In the genomic region with DNA sequence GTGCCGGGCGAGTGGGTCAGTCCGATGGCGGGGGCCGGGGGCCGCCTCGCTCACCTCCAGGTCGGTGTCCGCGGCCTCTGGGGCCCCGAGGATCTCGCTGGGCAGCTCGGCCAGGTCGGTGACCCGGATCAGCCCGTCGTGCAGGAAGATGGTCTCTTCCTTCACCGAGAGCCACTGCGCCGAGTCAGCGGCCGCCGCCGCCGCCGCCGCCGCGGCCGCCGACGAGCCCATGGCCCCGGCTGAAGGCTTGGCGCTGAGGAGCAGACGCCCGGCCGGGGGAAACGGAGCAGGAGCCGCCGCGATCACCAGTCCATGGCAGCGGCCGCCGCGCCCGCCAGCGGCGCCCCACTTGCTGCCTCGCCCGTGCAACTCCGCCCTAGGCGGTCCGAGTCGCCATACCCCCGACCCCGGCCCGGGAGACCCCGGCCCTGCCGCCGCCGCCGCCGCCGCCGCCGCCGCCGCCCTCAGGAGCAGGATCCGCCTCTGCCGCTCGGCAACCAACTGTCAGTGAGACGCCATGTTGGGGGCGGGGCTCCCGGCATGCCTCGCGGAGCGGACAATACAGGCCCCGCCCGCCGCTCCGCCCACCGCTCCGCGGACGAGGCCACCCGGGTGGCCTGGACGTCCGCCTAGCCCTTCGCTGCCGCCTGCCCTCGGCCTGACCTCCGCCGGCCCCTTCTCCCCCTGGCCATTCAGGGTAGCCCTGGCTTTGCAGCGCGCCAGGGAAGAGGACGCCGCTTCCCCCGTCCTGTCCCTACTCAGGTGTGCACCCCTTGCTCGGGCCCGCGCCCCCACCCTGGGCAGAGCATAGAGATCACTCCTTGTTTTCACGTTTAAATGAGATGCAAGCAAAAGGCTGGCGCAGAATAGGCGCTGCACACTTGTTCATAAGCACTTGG, we compare ENCODE assay signal across 8 cellular contexts. TPM values are rescaled to one million over a fixed set of nuclear protein-coding genes. Genes with fewer than 3 reads are reported as not detected.
DNase-seq lines count a peak whose midpoint lies in the region; ATAC-seq, FAIRE-seq and TF ChIP-seq lines count a peak whose summit lies in the region.

A gene with protein sequence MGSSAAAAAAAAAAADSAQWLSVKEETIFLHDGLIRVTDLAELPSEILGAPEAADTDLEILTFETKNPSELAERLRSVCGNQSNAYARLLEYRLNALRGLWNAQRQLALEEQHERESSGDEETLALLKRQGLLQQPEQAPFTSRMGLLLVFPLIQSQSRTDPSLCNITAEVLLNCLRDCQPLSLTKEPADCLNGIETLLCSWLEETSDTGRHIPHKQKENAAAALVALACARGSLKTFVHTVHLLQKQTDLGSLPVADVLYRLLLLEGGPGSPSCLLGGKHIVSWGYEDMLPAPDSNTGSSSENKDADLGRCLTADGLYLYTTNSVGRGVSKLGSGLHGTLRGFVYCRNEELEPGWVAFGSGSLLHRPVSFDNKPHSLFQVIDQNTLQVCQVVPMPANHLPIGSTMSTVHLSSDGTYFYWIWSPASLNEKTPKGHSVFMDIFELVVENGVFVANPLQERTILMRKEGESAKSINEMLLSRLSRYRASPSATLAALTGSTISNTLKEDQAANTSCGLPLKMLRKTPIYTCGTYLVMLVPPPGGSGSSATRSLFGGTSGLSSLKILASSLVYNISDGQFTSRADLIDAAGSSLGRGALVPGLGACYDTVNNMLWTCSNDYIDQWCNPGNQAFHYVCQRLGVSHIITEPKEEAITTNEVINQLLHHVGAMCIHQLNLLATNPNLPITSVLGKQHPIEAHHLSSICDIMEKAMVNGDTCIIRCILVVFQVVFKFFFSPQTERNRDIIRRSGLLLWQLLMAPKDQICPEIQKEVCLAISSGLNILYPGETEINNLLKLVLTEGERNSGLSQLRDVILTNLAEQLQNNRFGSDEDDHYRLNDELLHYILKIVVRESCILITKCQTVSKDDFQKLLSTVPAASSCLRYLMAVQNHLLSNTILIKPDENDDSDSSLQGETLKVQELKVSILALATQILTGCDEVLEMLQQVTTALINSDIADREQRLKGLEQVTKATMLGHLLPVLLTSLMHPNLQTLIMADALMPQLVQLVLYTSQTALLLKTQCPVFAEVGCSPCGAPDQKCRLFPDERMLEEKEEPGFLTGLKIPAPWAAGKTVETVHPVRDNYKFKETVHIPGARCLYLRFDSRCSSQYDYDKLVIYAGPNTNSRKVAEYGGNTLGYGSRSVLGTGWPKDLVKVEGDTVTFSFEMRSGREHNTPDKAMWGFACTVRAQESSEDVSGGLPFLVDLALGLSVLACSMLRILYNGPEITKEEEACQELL (N-terminal part only) (minus strand): TSS at position 534 of the 899 bp plus-strand sequence. CDS start 303 bp downstream, at position 231.

- peak in 1 of 2 experiments; percentile 14; a peak in 1 of 3 replicates for TF ChIP-seq POLR2A in H1 (IDR thresholded peaks at IDR 0.05; ENCODE audit: control extremely low read depth in 1 of 2, low read depth in 2 of 2, low read length in 2 of 2)

- H3K27ac ChIP-seq in H1 (ENCODE audit: low read depth, low read length): no peak within 1 kb of the TSS; the same call in 1 of the 2 replicates
- H3K27ac ChIP-seq in mesendoderm (ENCODE audit: low read depth, low read length): peak within 1 kb of the TSS; percentile 86

- H2BK5ac ChIP-seq in H1 (ENCODE audit: low read depth, low read length) (no peak within 1 kb of the TSS; the same call in 1 of the 2 replicates), mesendoderm (ENCODE audit: low read length) (peak within 1 kb of the TSS; percentile 27)

- no peak within 1 kb of the TSS for H2BK12ac ChIP-seq in H1 (ENCODE audit: low read depth, low read length)

- no peak for TF ChIP-seq CTCF in H1 (IDR thresholded peaks at IDR 0.05; ENCODE audit: control extremely low read depth in 1 of 3, insufficient read depth in 1 of 3, low read depth in 1 of 3, low read length in 3 of 3)

- H3K79me1 ChIP-seq in H1 (ENCODE audit: low read depth, low read length): peaks cover 6% of the 10 kb centered on the region; the same call in 1 of the 2 replicates
- peaks cover 5% of the 10 kb centered on the region for H3K79me1 ChIP-seq in mesendoderm (ENCODE audit: low read length)

- 7% methylated on average over 35 of the region's 104 CpGs; no CpG with 5 or more reads in 1 of the 2 experiments for WGBS in H1 (ENCODE audit: extremely low coverage in 1 of 2, insufficient coverage in 1 of 2, insufficient read length in 1 of 2, insufficient replicate concordance in 2 of 2, low coverage in 1 of 2, low lambda C conversion rate in 2 of 2, missing lambda C conversion rate in 1 of 2), 2 experiments
- no CpG with 5 or more reads among the region's 104 CpGs for WGBS in mesendoderm (ENCODE audit: extremely low coverage, insufficient coverage, low lambda C conversion rate)

- H4K20me1 ChIP-seq in H1 (replicated peaks in 1 of 2; ENCODE audit: control insufficient read depth in 1 of 2, insufficient read depth in 2 of 2, low read length in 2 of 2): peaks cover 0 to 4% of the 10 kb centered on the region in 2 experiments

- no peak within 1 kb of the TSS for H3K23ac ChIP-seq in H1 (ENCODE audit: insufficient read length)
- H3K23ac ChIP-seq in mesendoderm (ENCODE audit: low read length): no peak within 1 kb of the TSS

- H3K4ac ChIP-seq in H1 (replicated peaks; ENCODE audit: insufficient read length, low read depth, low read length): peak within 1 kb of the TSS; percentile 53
- H3K4ac ChIP-seq in mesendoderm (ENCODE audit: low read depth, low read length): peak within 1 kb of the TSS; percentile 58

- POLR2A ChIA-PET in H1 (lab: Charles Lee; ENCODE audit: partially characterized antibody): interaction anchor here (0.6 to 1.8 kb wide), 4 partner anchors 12 to 615 kb away, joined by 3 to 5 read pairs (median 5); a partner anchor contains a TSS

- H3K9ac ChIP-seq in H1 (replicated peaks in 1 of 4; ENCODE audit: extremely low read depth in 1 of 4, low read depth in 3 of 4, low read length in 3 of 4): peak within 1 kb of the TSS; percentile 41 to 80 (median 56); a peak in 6 of 7 replicates
- H3K9ac ChIP-seq in mesendoderm (ENCODE audit: low read length): peak within 1 kb of the TSS; percentile 84

- CTCF ChIA-PET in H1 (lab: Charles Lee; ENCODE audit: partially characterized antibody): interaction anchor here (2.0 kb wide), 1 partner anchor 184 kb away, joined by 7 read pairs; no protein-coding TSS in a partner anchor

- H3K18ac ChIP-seq in H1 (ENCODE audit: extremely low read depth, low read length) (no peak within 1 kb of the TSS; the same call in 1 of the 2 replicates), mesendoderm (ENCODE audit: low read length) (peak within 1 kb of the TSS; percentile 71)

- no peak for FAIRE-seq in H1 (lab: Jason Lieb, UNC)

- H3K79me2 ChIP-seq in H1 (ENCODE audit: control insufficient read depth in 1 of 2, insufficient read depth in 2 of 2, low read length in 2 of 2): peaks cover 0 to 38% of the 10 kb centered on the region in 2 experiments; a peak in 3 of 4 replicates
- peaks cover 8% of the 10 kb centered on the region for H3K79me2 ChIP-seq in mesendoderm (ENCODE audit: control insufficient read depth, insufficient read depth, low read length)

- no peak within 1 kb of the TSS for H2BK120ac ChIP-seq in H1 (replicated peaks; ENCODE audit: low read depth, low read length)
- H2BK120ac ChIP-seq in mesendoderm (ENCODE audit: low read depth, low read length): no peak within 1 kb of the TSS

- no peak within 1 kb of the TSS for H3K14ac ChIP-seq in H1 (ENCODE audit: insufficient read length)

- DNase-seq in COLO668 (lab: John Stamatoyannopoulos, UW; ENCODE audit: unreplicated experiment) (peak; percentile 98), HT1080 (ENCODE audit: low read depth) (peak; percentile 76), NOMO-1 treated with dmso at 0.1 percent for 144 hours (lab: John Stamatoyannopoulos, UW; ENCODE audit: unreplicated experiment) (peak; percentile 81), H1 (ENCODE audit: low read depth in 1 of 2, low spot score in 2 of 2) (peak; percentile 49 to 98), mesendoderm (peak; percentile 93)
- peak; percentile 78 to 93 (median 85) for DNase-seq in activated CD8-positive, alpha-beta memory T cell treated with anti-CD3 and anti-CD28 coated beads for 48 hours (ENCODE audit: low read depth in 2 of 3, low spot score in 2 of 3)
- peak; percentile 88 for DNase-seq in stimulated activated CD8-positive, alpha-beta memory T cell treated with anti-CD3 and anti-CD28 coated beads, Interleukin-12 subunit alpha, Interleukin-12 subunit beta, amount 100 ng/mL, for 4 hours (ENCODE audit: low read depth)

- peak in 1 of 2 experiments; percentile 53; a peak in 1 of 3 replicates for TF ChIP-seq EP300 in H1 (IDR thresholded peaks at IDR 0.05; ENCODE audit: borderline replicate concordance in 1 of 2, low read depth in 2 of 2, low read length in 2 of 2)

- H2BK15ac ChIP-seq in H1 (ENCODE audit: low read length): no peak within 1 kb of the TSS
- H2BK15ac ChIP-seq in mesendoderm (replicated peaks; ENCODE audit: low read depth): no peak within 1 kb of the TSS

- H3K4me1 ChIP-seq in H1 (replicated peaks in 1 of 4; ENCODE audit: control insufficient read depth in 3 of 4, insufficient read depth in 4 of 4, low read length in 3 of 4): peaks cover 0 to 8% (median 2%) of the 10 kb centered on the region in 4 experiments; a peak in 5 of 7 replicates
- H3K4me1 ChIP-seq in mesendoderm (ENCODE audit: control insufficient read depth, low read depth, low read length): no peaks in the 10 kb centered on the region

- H3K9me3 ChIP-seq in H1 (ENCODE audit: insufficient read depth in 2 of 2, low read depth in 1 of 2, low read length in 1 of 2): no peaks in the 10 kb centered on the region

- no peak within 1 kb of the TSS for H2BK20ac ChIP-seq in H1 (ENCODE audit: low read length)

- H3K4me2 ChIP-seq in H1 (ENCODE audit: insufficient read depth in 1 of 2, low read depth in 2 of 2, low read length in 2 of 2) (peak within 1 kb of the TSS; percentile 84 to 92), mesendoderm (ENCODE audit: low read length) (peak within 1 kb of the TSS; percentile 69)

- H4K8ac ChIP-seq in H1 (ENCODE audit: extremely low read depth, insufficient read depth, low read length) (peak within 1 kb of the TSS; percentile 39; the same call in 1 of the 2 replicates), mesendoderm (ENCODE audit: low read depth, low read length) (peak within 1 kb of the TSS; percentile 41)

- H4K5ac ChIP-seq in H1 (ENCODE audit: insufficient read length, low read depth, low read length): peak within 1 kb of the TSS; percentile 20
- H4K5ac ChIP-seq in mesendoderm (ENCODE audit: low read length): no peak within 1 kb of the TSS

- no peak within 1 kb of the TSS for H4K91ac ChIP-seq in H1 (replicated peaks; ENCODE audit: insufficient read length, low read length)

- peak; percentile 77 for ATAC-seq in GM21360 (IDR thresholded peaks at IDR 0.05; ENCODE audit: unreplicated experiment)

- peaks cover 7% of the 10 kb centered on the region; the same call in 1 of the 2 replicates for H3K23me2 ChIP-seq in H1 (ENCODE audit: low read depth, low read length)

- peak within 1 kb of the TSS; percentile 42; the same call in 1 of the 2 replicates for H2AFZ ChIP-seq in H1 (ENCODE audit: low read length)

- H3K27me3 ChIP-seq in H1 (replicated peaks in 1 of 4; ENCODE audit: control insufficient read depth in 3 of 4, extremely low read depth in 1 of 4, insufficient read depth in 3 of 4, low read length in 3 of 4) (no peaks in the 10 kb centered on the region), mesendoderm (ENCODE audit: insufficient read depth, low read length, poor library complexity) (no peaks in the 10 kb centered on the region)

- no peak within 1 kb of the TSS for H3K56ac ChIP-seq in H1 (replicated peaks; ENCODE audit: insufficient read length, low read depth, low read length)
- peak within 1 kb of the TSS; percentile 90 for H3K56ac ChIP-seq in mesendoderm (ENCODE audit: low read length)

- peak within 1 kb of the TSS; percentile 75 to 86 (median 82) for H3K4me3 ChIP-seq in H1 (ENCODE audit: extremely low read depth in 1 of 4, insufficient read depth in 2 of 4, low read depth in 3 of 4, low read length in 4 of 4)
- H3K4me3 ChIP-seq in mesendoderm (ENCODE audit: low read length): peak within 1 kb of the TSS; percentile 75

- H3K36me3 ChIP-seq in H1 (ENCODE audit: control insufficient read depth in 2 of 4, insufficient read depth in 4 of 4, low read length in 3 of 4) (no peaks in the 10 kb centered on the region), mesendoderm (ENCODE audit: control insufficient read depth, insufficient read depth, low read length) (no peaks in the 10 kb centered on the region)

- TF ChIP-seq RAD21 in H1 (IDR thresholded peaks at IDR 0.05 in 1 of 2, conservative IDR thresholded peaks at IDR 0.05 in 1 of 2; ENCODE audit: low read depth in 2 of 2, low read length in 2 of 2): no peak

- H2AK5ac ChIP-seq in H1 (ENCODE audit: low read depth, low read length) (no peak within 1 kb of the TSS), mesendoderm (ENCODE audit: low read length) (no peak within 1 kb of the TSS)

RNA-seq across cellular contexts. Expression of the gene that starts here (rescaled TPM):
- 4.8 and 7.6 TPM in 2 replicates for total RNA-seq in HT1080 (2014; rRNA removed; shearing (Covaris generic))
- polyA plus RNA-seq in HT1080 (2015; cell fraction: cytosol; rRNA removed): 3.3 and 5.1 TPM in 2 replicates
- polyA plus RNA-seq in HT1080 (2015; cell fraction: nucleus; rRNA removed): 17.7 and 22.8 TPM in 2 replicates
- 28.7 and 33.7 TPM in 2 replicates for total RNA-seq in H1 (2021; fragmentation: NEBNext Ultra II Directional; extraction: Animal tissue kit (Norgen Biotek cat#: 25700))
- polyA plus RNA-seq in H1 (2011; rRNA removed): 6.5 and 10.3 TPM in 2 replicates
- 6.7 TPM for polyA plus RNA-seq in H1 (2011; cell fraction: cytosol; rRNA removed)
- 34.6 TPM for polyA plus RNA-seq in H1 (2011; cell fraction: nucleus; rRNA removed)
- polyA plus RNA-seq in H1 (2012, experiment 1 of 2): 14.8 to 20.9 TPM (median 16.0 TPM) in 4 replicates
- polyA plus RNA-seq in H1 (2012, experiment 2 of 2): 2.6 TPM
- polyA plus RNA-seq in H1 (2013, experiment 1 of 2): 7.9 TPM
- 6.5 TPM for polyA plus RNA-seq in H1 (2013, experiment 2 of 2)
- polyA minus RNA-seq in H1 (2011; rRNA and poly(A)+ RNA removed): 35.2 and 40.0 TPM in 2 replicates
- polyA minus RNA-seq in H1 (2011; cell fraction: cytosol; rRNA and poly(A)+ RNA removed): 20.3 TPM
- 64.2 TPM for polyA minus RNA-seq in H1 (2011; cell fraction: nucleus; rRNA and poly(A)+ RNA removed)
- polyA plus RNA-seq in mesendoderm (2013, experiment 1 of 2): 6.3 TPM
- polyA plus RNA-seq in mesendoderm (2013, experiment 2 of 2): 5.5 TPM
